In genomic region chr12:116864371-116865160, GRCh38 we compare ENCODE assay signal across 1 cellular context.
TF ChIP-seq lines count a peak whose summit lies in the region.

No MANE protein-coding gene starts in this region.

TF ChIP-seq in H1, 55 proteins besides CTCF, POLR2A, EP300 and RAD21:
- TF ChIP-seq TEAD4 (IDR thresholded peaks at IDR 0.05; ENCODE audit: low read depth, low read length), result no peak
- no peak for TF ChIP-seq CHD2 (IDR thresholded peaks at IDR 0.05; ENCODE audit: low read length)
- TF ChIP-seq HDAC2 (IDR thresholded peaks at IDR 0.05; ENCODE audit: borderline replicate concordance in 1 of 2, low read depth in 2 of 2, low read length in 2 of 2), result no peak
- TF ChIP-seq POU5F1 (IDR thresholded peaks at IDR 0.05; ENCODE audit: low read depth, low read length), result no peak
- TF ChIP-seq, protein P1, sequence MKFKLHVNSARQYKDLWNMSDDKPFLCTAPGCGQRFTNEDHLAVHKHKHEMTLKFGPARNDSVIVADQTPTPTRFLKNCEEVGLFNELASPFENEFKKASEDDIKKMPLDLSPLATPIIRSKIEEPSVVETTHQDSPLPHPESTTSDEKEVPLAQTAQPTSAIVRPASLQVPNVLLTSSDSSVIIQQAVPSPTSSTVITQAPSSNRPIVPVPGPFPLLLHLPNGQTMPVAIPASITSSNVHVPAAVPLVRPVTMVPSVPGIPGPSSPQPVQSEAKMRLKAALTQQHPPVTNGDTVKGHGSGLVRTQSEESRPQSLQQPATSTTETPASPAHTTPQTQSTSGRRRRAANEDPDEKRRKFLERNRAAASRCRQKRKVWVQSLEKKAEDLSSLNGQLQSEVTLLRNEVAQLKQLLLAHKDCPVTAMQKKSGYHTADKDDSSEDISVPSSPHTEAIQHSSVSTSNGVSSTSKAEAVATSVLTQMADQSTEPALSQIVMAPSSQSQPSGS (IDR thresholded peaks at IDR 0.05; ENCODE audit: low read length), result no peak
